ENCODE assay signal across 1 cellular context in genomic region chr2:11582526-11583202, GRCh38.
TF ChIP-seq lines count a peak whose summit lies in the region.

No MANE protein-coding gene starts in this region.

TF ChIP-seq in HepG2, 621 proteins besides CTCF, POLR2A, EP300 and RAD21 (continued from another document):
- TF ChIP-seq UBTF (CRISPR knock-in tag; IDR thresholded peaks at IDR 0.05) (peak; percentile 35), CEBPG (CRISPR knock-in tag; IDR thresholded peaks at IDR 0.05) (0 out of 2 replicates have a peak, but pooled peaks have one; percentile 29), KAT7 (CRISPR knock-in tag; IDR thresholded peaks at IDR 0.05; ENCODE audit: borderline replicate concordance) (no peak), ZNF614 (CRISPR knock-in tag; IDR thresholded peaks at IDR 0.05; ENCODE audit: borderline replicate concordance) (0 out of 2 replicates have a peak, but pooled peaks have one; percentile 23), HNF4G (IDR thresholded peaks at IDR 0.05; ENCODE audit: borderline replicate concordance, low read depth, low read length) (no peak), HNF4G (CRISPR knock-in tag; IDR thresholded peaks at IDR 0.05; ENCODE audit: borderline replicate concordance, low read depth) (peak; percentile 45)
- TF ChIP-seq, protein P1, sequence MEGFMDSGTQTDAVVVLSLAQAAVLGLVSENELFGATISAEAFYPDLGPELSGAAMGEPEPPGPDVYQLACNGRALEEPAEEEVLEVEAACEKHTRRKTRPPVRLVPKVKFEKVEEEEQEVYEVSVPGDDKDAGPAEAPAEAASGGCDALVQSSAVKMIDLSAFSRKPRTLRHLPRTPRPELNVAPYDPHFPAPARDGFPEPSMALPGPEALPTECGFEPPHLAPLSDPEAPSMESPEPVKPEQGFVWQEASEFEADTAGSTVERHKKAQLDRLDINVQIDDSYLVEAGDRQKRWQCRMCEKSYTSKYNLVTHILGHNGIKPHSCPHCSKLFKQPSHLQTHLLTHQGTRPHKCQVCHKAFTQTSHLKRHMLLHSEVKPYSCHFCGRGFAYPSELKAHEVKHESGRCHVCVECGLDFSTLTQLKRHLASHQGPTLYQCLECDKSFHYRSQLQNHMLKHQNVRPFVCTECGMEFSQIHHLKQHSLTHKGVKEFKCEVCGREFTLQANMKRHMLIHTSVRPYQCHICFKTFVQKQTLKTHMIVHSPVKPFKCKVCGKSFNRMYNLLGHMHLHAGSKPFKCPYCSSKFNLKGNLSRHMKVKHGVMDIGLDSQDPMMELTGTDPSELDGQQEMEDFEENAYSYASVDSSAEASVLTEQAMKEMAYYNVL (CRISPR knock-in tag; IDR thresholded peaks at IDR 0.05; ENCODE audit: borderline replicate concordance), result peak; percentile 34; the same call in 1 of the 2 replicates
- TF ChIP-seq, protein P2, sequence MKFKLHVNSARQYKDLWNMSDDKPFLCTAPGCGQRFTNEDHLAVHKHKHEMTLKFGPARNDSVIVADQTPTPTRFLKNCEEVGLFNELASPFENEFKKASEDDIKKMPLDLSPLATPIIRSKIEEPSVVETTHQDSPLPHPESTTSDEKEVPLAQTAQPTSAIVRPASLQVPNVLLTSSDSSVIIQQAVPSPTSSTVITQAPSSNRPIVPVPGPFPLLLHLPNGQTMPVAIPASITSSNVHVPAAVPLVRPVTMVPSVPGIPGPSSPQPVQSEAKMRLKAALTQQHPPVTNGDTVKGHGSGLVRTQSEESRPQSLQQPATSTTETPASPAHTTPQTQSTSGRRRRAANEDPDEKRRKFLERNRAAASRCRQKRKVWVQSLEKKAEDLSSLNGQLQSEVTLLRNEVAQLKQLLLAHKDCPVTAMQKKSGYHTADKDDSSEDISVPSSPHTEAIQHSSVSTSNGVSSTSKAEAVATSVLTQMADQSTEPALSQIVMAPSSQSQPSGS (CRISPR knock-in tag; IDR thresholded peaks at IDR 0.05), result peak; percentile 8; the same call in 1 of the 2 replicates
